ENCODE assay signal across 9 cellular contexts in genomic region chr2:195021704-195022513, GRCh38.
DNase-seq lines count a peak whose midpoint lies in the region; ATAC-seq and TF ChIP-seq lines count a peak whose summit lies in the region.
"Had no signal": no experiment of that assay in that cellular context is flagged by ENCODE, and none has a peak within 500 bp of the region (broad histone marks: within the 10 kb centered on the region; RNA-seq: fewer than 3 reads in every experiment).

No MANE protein-coding gene starts in this region.

- no peaks in the 10 kb centered on the region for H3K36me3 Mint-ChIP-seq in T-cell

- ATAC-seq in GM19324 (IDR thresholded peaks at IDR 0.05; ENCODE audit: low FRiP score, unreplicated experiment) (peak; percentile 75), HG02852 (IDR thresholded peaks at IDR 0.05; ENCODE audit: unreplicated experiment) (peak; percentile 79), T-cell (replicated peaks in 1 of 4) (no peak)

- H3K9me3 Mint-ChIP-seq in T-cell, result no peaks in the 10 kb centered on the region

- no peak overlapping the region for H3K27ac Mint-ChIP-seq in T-cell

- CTCF ChIA-PET in T-cell (lab: Charles Lee), result no interaction called here

- H3K4me1 Mint-ChIP-seq in T-cell, result no peaks in the 10 kb centered on the region

- peak; percentile 68 for DNase-seq in LHCN-M2 (ENCODE audit: low read depth)
- no peak for DNase-seq in T-cell
- DNase-seq in midbrain (lab: John Stamatoyannopoulos, UW), result no peak
- DNase-seq in T-helper 9 cell, result no peak
- DNase-seq in UCSD-AML1 (lab: John Stamatoyannopoulos, UW; ENCODE audit: unreplicated experiment), result no peak

- no peaks in the 10 kb centered on the region for H3K27me3 Mint-ChIP-seq in T-cell

- no peak overlapping the region for H3K4me3 Mint-ChIP-seq in T-cell

- no peak for TF ChIP-seq CTCF in 22Rv1 (IDR thresholded peaks at IDR 0.05)

- peak overlapping the region; percentile 63 for H3K27ac ChIP-seq in 22Rv1
- H3K27ac ChIP-seq: tibial nerve had no signal

- POLR2A ChIA-PET in T-cell (lab: Charles Lee), result interaction anchor here in 1 of 2 donors (0.7 kb wide), 1 partner anchor 23 kb away, joined by 3 read pairs; no protein-coding TSS in a partner anchor

Comparison
In these comparisons a context has a peak if more than half of its experiments do, and no peak if none do; other contexts are left out.
1. ATAC-seq: peak in GM19324 (single experiment) and HG02852 (single experiment); none in T-cell (0 of 4).